In the genomic region with DNA sequence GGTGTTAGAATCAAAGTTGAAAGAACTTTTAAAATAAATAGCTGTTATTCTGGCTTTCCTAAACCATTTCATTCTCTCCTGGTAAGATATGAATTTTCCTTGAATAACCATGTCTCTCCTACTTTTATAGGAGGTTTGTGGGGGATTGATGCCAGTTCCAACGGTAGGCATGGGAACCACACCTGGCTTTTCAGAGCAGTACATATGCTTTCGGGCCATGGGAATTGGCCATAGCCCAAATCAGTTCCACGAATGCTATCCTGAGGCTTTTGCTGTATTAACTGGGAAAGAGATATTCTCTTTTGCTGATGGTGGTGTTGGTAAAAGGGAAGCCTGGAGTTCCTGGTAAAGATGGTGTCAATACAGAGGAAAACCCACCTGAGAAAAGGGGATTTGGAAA, we compare ENCODE assay signal across 32 cellular contexts.
DNase-seq lines count a peak whose midpoint lies in the region; ATAC-seq and TF ChIP-seq lines count a peak whose summit lies in the region.
"Had no signal": no experiment of that assay in that cellular context is flagged by ENCODE, and none has a peak within 500 bp of the region (broad histone marks: within the 10 kb centered on the region; RNA-seq: fewer than 3 reads in every experiment).

No MANE protein-coding gene starts in this region.

- no peak overlapping the region for H3K14ac ChIP-seq in trophoblast cell (ENCODE audit: low read length)

- H3K18ac ChIP-seq in trophoblast cell (ENCODE audit: low read length) = no peak overlapping the region

- no peak overlapping the region for H2BK120ac ChIP-seq in trophoblast cell (ENCODE audit: insufficient read depth, low read length, poor library complexity)

- no peaks in the 10 kb centered on the region for H3K79me2 ChIP-seq in trophoblast cell (ENCODE audit: control insufficient read depth, insufficient read depth, low read length, poor library complexity)

- no peak overlapping the region for H3K4me2 ChIP-seq in trophoblast cell (ENCODE audit: low read length)
- H3K4me2 ChIP-seq: A549; BLaER1; BLaER1 treated with 17β-estradiol and CSF1 and Interleukin-3, amounts not matched to agents 10 nM and 100 nM had no signal

- TF ChIP-seq POLR2A in adrenal gland (IDR thresholded peaks at IDR 0.05) = no peak
- no peak for TF ChIP-seq POLR2A in gastroesophageal sphincter (IDR thresholded peaks at IDR 0.05)

- H2BK5ac ChIP-seq in trophoblast cell (ENCODE audit: low read depth, low read length, poor library complexity) = no peak overlapping the region

- no peak overlapping the region for H2BK12ac ChIP-seq in trophoblast cell (ENCODE audit: low read length)

- TF ChIP-seq CTCF in adrenal gland (IDR thresholded peaks at IDR 0.05) (no peak), gastroesophageal sphincter (IDR thresholded peaks at IDR 0.05) (no peak)

- H3K9me3 ChIP-seq in trophoblast cell (ENCODE audit: insufficient read depth, low read depth, low read length) = no peaks in the 10 kb centered on the region
- no peaks in the 10 kb centered on the region for H3K9me3 ChIP-seq in adrenal gland (replicated peaks in 1 of 3)
- H3K9me3 ChIP-seq in gastroesophageal sphincter = no peaks in the 10 kb centered on the region
- H3K9me3 ChIP-seq: A549; BE2C; BLaER1; BLaER1 treated with 17β-estradiol and CSF1 and Interleukin-3, amounts not matched to agents 10 nM and 100 nM; Caco-2 had no signal

- DNase-seq in G401 (ENCODE audit: low spot score) (peak; percentile 86), cerebellar cortex (ENCODE audit: low spot score) (peak; percentile 84), cerebellum (ENCODE audit: low spot score) (peak; percentile 52), trophoblast cell (no peak), adrenal gland (no peak), SIG-M5 treated with dmso at 0.1 percent for 504 hours (lab: John Stamatoyannopoulos, UW; ENCODE audit: unreplicated experiment) (no peak)
- DNase-seq: 8988T; ACHN; AML-193; BE2C; Caco-2; Calu3; CD4-positive, alpha-beta memory T cell; CD4-positive, alpha-beta T cell; CD4-positive, CD25-positive, alpha-beta regulatory T cell; CD8-positive, alpha-beta memory T cell; CD8-positive, alpha-beta T cell; COR-L47; DMS 273 treated with DMSO at 0.1 percent for 48 hours; DMS153; DMS53; DMS79; DMS79 treated with DMSO at 0.1 percent for 48 hours; DND-41; EL had no signal

- H3K36me3 ChIP-seq in trophoblast cell (ENCODE audit: control insufficient read depth in 1 of 2, insufficient read depth in 2 of 2, low read length in 2 of 2) (no peaks in the 10 kb centered on the region), adrenal gland (replicated peaks in 1 of 2) (no peaks in the 10 kb centered on the region), gastroesophageal sphincter (no peaks in the 10 kb centered on the region)
- H3K36me3 ChIP-seq: BE2C; BLaER1; BLaER1 treated with 17β-estradiol and CSF1 and Interleukin-3, amounts not matched to agents 10 nM and 100 nM had no signal

- intact Hi-C loops in adrenal gland (cut with DNase I) = no loop called here

- no peaks in the 10 kb centered on the region for H3K79me1 ChIP-seq in trophoblast cell (ENCODE audit: low read length)

- TF ChIP-seq EP300 in gastroesophageal sphincter (IDR thresholded peaks at IDR 0.05) = no peak

- H3K4ac ChIP-seq in trophoblast cell (ENCODE audit: low read depth, low read length) = no peak overlapping the region

- H3K23ac ChIP-seq in trophoblast cell (ENCODE audit: low read length) = peak overlapping the region; percentile 52

- H3K4me3 ChIP-seq in trophoblast cell (ENCODE audit: low read depth, low read length) (no peak overlapping the region), adrenal gland (no peak overlapping the region), gastroesophageal sphincter (no peak overlapping the region)
- H3K4me3 ChIP-seq: A549; BLaER1; BLaER1 treated with 17β-estradiol and CSF1 and Interleukin-3, amounts not matched to agents 10 nM and 100 nM had no signal

- no peak overlapping the region for H2AK5ac ChIP-seq in trophoblast cell (ENCODE audit: low read length)

- H3K4me1 ChIP-seq in trophoblast cell (ENCODE audit: control insufficient read depth in 1 of 2, insufficient read depth in 2 of 2, low read length in 2 of 2) = no peaks in the 10 kb centered on the region
- no peaks in the 10 kb centered on the region for H3K4me1 ChIP-seq in adrenal gland (replicated peaks in 1 of 2)
- no peaks in the 10 kb centered on the region for H3K4me1 ChIP-seq in gastroesophageal sphincter
- H3K4me1 ChIP-seq: A549; BE2C; BLaER1; BLaER1 treated with 17β-estradiol and CSF1 and Interleukin-3, amounts not matched to agents 10 nM and 100 nM; Caco-2 had no signal

- no CpG with 5 or more reads among the region's 3 CpGs for WGBS in trophoblast cell (ENCODE audit: extremely low coverage, insufficient coverage, insufficient read length)
- WGBS in adrenal gland, 4 donors = 70 to 86% (median 80%) methylated on average over 3 of the region's 3 CpGs
- 84 to 94% methylated on average over 3 of the region's 3 CpGs for WGBS in gastroesophageal sphincter (ENCODE audit: low coverage in 1 of 2), 2 donors

- ATAC-seq in HG02610 (IDR thresholded peaks at IDR 0.05; ENCODE audit: unreplicated experiment) = no peak
- ATAC-seq in gastroesophageal sphincter = no peak
- ATAC-seq: A549; CD8-positive, alpha-beta T cell had no signal

- in situ Hi-C loops in G401 (cut with HindIII; ENCODE audit: low sequenced_read_pairs) = no loop called here

- H2AFZ ChIP-seq in trophoblast cell (ENCODE audit: insufficient read depth, low read length, poor library complexity) = no peak overlapping the region

- no peak overlapping the region for H4K8ac ChIP-seq in trophoblast cell (ENCODE audit: low read depth, low read length)

- H3K27me3 ChIP-seq in trophoblast cell (ENCODE audit: insufficient read depth, low read length) (no peaks in the 10 kb centered on the region), adrenal gland (no peaks in the 10 kb centered on the region), gastroesophageal sphincter (no peaks in the 10 kb centered on the region)
- H3K27me3 ChIP-seq: BE2C; BLaER1; BLaER1 treated with 17β-estradiol and CSF1 and Interleukin-3, amounts not matched to agents 10 nM and 100 nM had no signal

- H3K27ac ChIP-seq in trophoblast cell (ENCODE audit: low read depth, low read length) (no peak overlapping the region), adrenal gland (no peak overlapping the region), gastroesophageal sphincter (no peak overlapping the region)
- H3K27ac ChIP-seq: 22Rv1; A549; BLaER1; BLaER1 treated with 17β-estradiol and CSF1 and Interleukin-3, amounts not matched to agents 10 nM and 100 nM; C4-2B had no signal

- H4K91ac ChIP-seq in trophoblast cell (ENCODE audit: low read depth, low read length) = no peak overlapping the region

- no peak overlapping the region for H4K12ac ChIP-seq in trophoblast cell (ENCODE audit: low read depth, low read length)

- H3K9ac ChIP-seq in trophoblast cell (ENCODE audit: low read length) = no peak overlapping the region
- H3K9ac ChIP-seq: BLaER1; BLaER1 treated with 17β-estradiol and CSF1 and Interleukin-3, amounts not matched to agents 10 nM and 100 nM had no signal

Comparison
In these comparisons a context has a peak if more than half of its experiments do, and no peak if none do; other contexts are left out.
1. DNase-seq: peak in G401 (single experiment), cerebellar cortex (single experiment) and cerebellum (single experiment); none in trophoblast cell (0 of 2), adrenal gland (0 of 7) and SIG-M5 treated with dmso at 0.1 percent for 504 hours (single experiment).